In genomic region chr11:66676931-66677598, GRCh38 we compare ENCODE assay signal across 8 cellular contexts. TPM values are rescaled to one million over a fixed set of nuclear protein-coding genes. Genes with fewer than 3 reads are reported as not detected.
DNase-seq lines count a peak whose midpoint lies in the region; ATAC-seq and TF ChIP-seq lines count a peak whose summit lies in the region.

No MANE protein-coding gene starts in this region.

- H3K27ac ChIP-seq in A673 (ENCODE audit: low read depth, low read length, poor library complexity, severe bottlenecking) = peak overlapping the region; percentile 94

- TF ChIP-seq CTCF in A673 (conservative IDR thresholded peaks at IDR 0.05; ENCODE audit: low read depth, low read length) = no peak
- no peak for TF ChIP-seq CTCF in HFF-Myc (IDR thresholded peaks at IDR 0.05; ENCODE audit: low read depth, low read length, missing control alignments)
- no peak for TF ChIP-seq CTCF in cardiac fibroblast (IDR thresholded peaks at IDR 0.05; ENCODE audit: low read depth, low read length)
- no peak for TF ChIP-seq CTCF in mucosa of descending colon (IDR thresholded peaks at IDR 0.05)

- POLR2A ChIA-PET in A673 (lab: Charles Lee; ENCODE audit: low non-redundant PET) = interaction anchor here (0.6 to 1.0 kb wide), 2 partner anchors 39 to 818 kb away, joined by 3 to 4 read pairs; partner anchors contain the start of gene RBM4

- DNase-seq in A673 (ENCODE audit: low spot score) (no peak), HFF-Myc (ENCODE audit: extremely low read depth, low read depth) (no peak), cardiac fibroblast (ENCODE audit: low read depth in 2 of 2) (peak; percentile 14 to 26), mucosa of descending colon (no peak), hepatic stellate cell (ENCODE audit: low spot score) (no peak), AG20443 (ENCODE audit: low spot score) (no peak)
- DNase-seq in stimulated activated CD4-positive, alpha-beta T cell treated with anti-CD3 and anti-CD28 coated beads, Interleukin-1b, Interleukin-23, amount 100 ng/mL, for 48 hours = no peak

- peak overlapping the region; percentile 61 for H3K4me3 ChIP-seq in A673 (ENCODE audit: low read depth, low read length, poor library complexity, severe bottlenecking)
- peak overlapping the region; percentile 58 for H3K4me3 ChIP-seq in HFF-Myc (replicated peaks; ENCODE audit: low read depth, low read length)
- peak overlapping the region; percentile 73 to 74 for H3K4me3 ChIP-seq in cardiac fibroblast (replicated peaks in 1 of 2; ENCODE audit: low read depth in 2 of 2, low read length in 2 of 2)
- peak overlapping the region; percentile 25 for H3K4me3 ChIP-seq in mucosa of descending colon

- BruUV-seq in A673 (replicated peaks; lab: Mats Ljungman, UMichigan) = no TSS peak

- intact Hi-C loops in A673 (cut with micrococcal nuclease; ENCODE audit: unreplicated experiment) = no loop called here
- intact Hi-C loops in mucosa of descending colon (cut with DNase I, micrococcal nuclease) = loop anchor here in 1 of 2 donors (5.0 to 10.0 kb wide), 2 partner anchors 100 to 262 kb away; no protein-coding TSS in a partner anchor

- H3K9me3 ChIP-seq in A673 (ENCODE audit: low read depth, low read length, poor library complexity, severe bottlenecking) (no peaks in the 10 kb centered on the region), mucosa of descending colon (no peaks in the 10 kb centered on the region)

- H3K36me3 ChIP-seq in A673 (ENCODE audit: insufficient read depth, low read length, poor library complexity, severe bottlenecking) (peaks cover 14% of the 10 kb centered on the region), mucosa of descending colon (ENCODE audit: low read depth) (no peaks in the 10 kb centered on the region)

- CTCF ChIA-PET in A673 (lab: Charles Lee) = interaction anchor here (0.7 to 2.2 kb wide), 2 partner anchors 9 to 259 kb away, joined by 4 to 8 read pairs; no protein-coding TSS in a partner anchor

- peaks cover 11% of the 10 kb centered on the region for H3K4me1 ChIP-seq in A673 (ENCODE audit: insufficient read depth, low read length, poor library complexity, severe bottlenecking)
- peaks cover 18% of the 10 kb centered on the region for H3K4me1 ChIP-seq in mucosa of descending colon (ENCODE audit: low read depth)

- no peaks in the 10 kb centered on the region for H3K27me3 ChIP-seq in A673 (replicated peaks; ENCODE audit: insufficient read depth, low read depth, low read length, poor library complexity)

- no peak for ATAC-seq in mucosa of descending colon
- ATAC-seq in HG03432 (IDR thresholded peaks at IDR 0.05; ENCODE audit: unreplicated experiment) = no peak

RNA-seq across cellular contexts. Expression of gene RBM4B, which starts 0.6 kb away (rescaled TPM):
- total RNA-seq in A673 (2021) (35.0 and 40.5 TPM in 2 replicates), mucosa of descending colon (10 to 100 TPM; 16.7 to 22.7 (median 16.7) TPM)

RNA-seq across cellular contexts. Expression of gene RBM4, which starts 38.6 kb away (rescaled TPM):
- total RNA-seq in A673 (2021) (238 and 245 TPM in 2 replicates), mucosa of descending colon (100 to 1,000 TPM; 101 to 125 (median 104) TPM)

RNA-seq across cellular contexts. Expression of gene SPTBN2, which starts 52.0 kb away (rescaled TPM):
- total RNA-seq in A673 (2021) (21.1 and 34.4 TPM in 2 replicates), mucosa of descending colon (10 to 100 TPM in 1 of 3 donors, 1 to 10 TPM in 2; 3.7 to 10.0 (median 6.3) TPM)

Comparison
In these comparisons a context has a peak if more than half of its experiments do, and no peak if none do; other contexts are left out.
1. DNase-seq: peak in cardiac fibroblast (2 of 2); none in A673 (single experiment), HFF-Myc (single experiment), mucosa of descending colon (0 of 3), hepatic stellate cell (single experiment), stimulated activated CD4-positive, alpha-beta T cell treated with anti-CD3 and anti-CD28 coated beads, Interleukin-1b, Interleukin-23, amount 100 ng/mL, for 48 hours (single experiment) and AG20443 (single experiment).
2. Peak in every context shown above with its lines, with median percentiles within 50 percentile points of each other: H3K4me3 ChIP-seq.